In the genomic region with DNA sequence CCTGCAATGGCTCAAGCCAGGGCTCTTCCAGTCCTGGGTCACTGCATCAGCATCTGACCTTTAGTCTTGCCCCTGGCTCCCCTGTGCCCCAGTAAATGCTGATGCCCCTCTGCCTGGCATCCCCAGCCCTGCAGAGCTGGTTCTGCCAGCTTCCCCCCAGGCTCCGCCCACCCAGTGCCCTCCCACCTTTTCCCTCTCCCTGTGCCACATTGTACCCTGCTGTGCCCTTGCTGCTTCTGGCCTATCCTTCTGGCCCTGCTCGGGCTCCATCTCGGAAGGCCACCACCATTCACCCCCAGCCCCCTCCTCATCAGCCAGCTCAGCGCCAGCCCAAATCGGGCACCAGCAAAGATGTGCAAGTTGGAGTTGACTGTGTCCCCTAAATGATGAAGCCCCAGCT, we compare ENCODE assay signal across 12 cellular contexts. TPM values are rescaled to one million over a fixed set of nuclear protein-coding genes. Genes with fewer than 3 reads are reported as not detected.
A peak's percentile ranks its signal among the peaks of the same experiment; 100 is the strongest.
DNase-seq lines count a peak whose midpoint lies in the region; ATAC-seq and TF ChIP-seq lines count a peak whose summit lies in the region.
"Had no signal": no experiment of that assay in that cellular context is flagged by ENCODE, and none has a peak within 500 bp of the region (broad histone marks: within the 10 kb centered on the region; RNA-seq: fewer than 3 reads in every experiment).

No MANE protein-coding gene starts in this region.

- H3K4me1 Mint-ChIP-seq in activated T-cell treated with anti-CD3 and anti-CD28 coated beads, Interleukin-2, amount 50 U/mL, for 24 hours (ENCODE audit: low read depth), result peaks cover 18% of the 10 kb centered on the region

- no peaks in the 10 kb centered on the region for H3K9me2 ChIP-seq in MM.1S (replicated peaks; ENCODE audit: insufficient read depth, low read length)

- no peak overlapping the region for H3K4me3 ChIP-seq in gastroesophageal sphincter
- H3K4me3 ChIP-seq in ovary, result no peak overlapping the region
- H3K4me3 ChIP-seq in MM.1S (ENCODE audit: low read length), result no peak overlapping the region

- no peak overlapping the region for H3K27ac Mint-ChIP-seq in activated T-cell treated with anti-CD3 and anti-CD28 coated beads, Interleukin-2, amount 50 U/mL, for 24 hours

- H3K27ac ChIP-seq in gastroesophageal sphincter, result peak overlapping the region; percentile 73 to 81 (median 75)
- H3K27ac ChIP-seq in ovary, result peak overlapping the region; percentile 76 to 84
- H3K27ac ChIP-seq in MM.1S (ENCODE audit: low read length), result no peak overlapping the region

- no peak overlapping the region for H3K9ac ChIP-seq in MM.1S (ENCODE audit: low read length)

- TF ChIP-seq POLR2A in gastroesophageal sphincter (IDR thresholded peaks at IDR 0.05) (no peak), ovary (IDR thresholded peaks at IDR 0.05) (no peak)

- no peak overlapping the region for H3K4me3 Mint-ChIP-seq in activated T-cell treated with anti-CD3 and anti-CD28 coated beads, Interleukin-2, amount 50 U/mL, for 24 hours
- H3K4me3 Mint-ChIP-seq: CD14-positive monocyte had no signal

- ATAC-seq in gastroesophageal sphincter (no peak), HG02884 (IDR thresholded peaks at IDR 0.05; ENCODE audit: unreplicated experiment) (no peak)

- H3K9me3 Mint-ChIP-seq in activated T-cell treated with anti-CD3 and anti-CD28 coated beads, Interleukin-2, amount 50 U/mL, for 24 hours, result no peaks in the 10 kb centered on the region

- intact Hi-C loops in ovary (cut with DNase I), result no loop called here

- no peaks in the 10 kb centered on the region for H3K79me2 ChIP-seq in MM.1S (ENCODE audit: low read length)

- H3K36me3 ChIP-seq in gastroesophageal sphincter (no peaks in the 10 kb centered on the region), ovary (no peaks in the 10 kb centered on the region), MM.1S (replicated peaks; ENCODE audit: insufficient read depth, low read length) (no peaks in the 10 kb centered on the region)

- TF ChIP-seq CTCF in gastroesophageal sphincter (IDR thresholded peaks at IDR 0.05) (no peak), ovary (IDR thresholded peaks at IDR 0.05) (no peak), MM.1S (IDR thresholded peaks at IDR 0.05; ENCODE audit: low read length) (no peak)

- no peaks in the 10 kb centered on the region for H3K9me3 ChIP-seq in gastroesophageal sphincter
- H3K9me3 ChIP-seq in ovary, result no peaks in the 10 kb centered on the region
- no peaks in the 10 kb centered on the region for H3K9me3 ChIP-seq in MM.1S (replicated peaks; ENCODE audit: insufficient read depth, low read length)

- no peaks in the 10 kb centered on the region for H3K36me3 Mint-ChIP-seq in activated T-cell treated with anti-CD3 and anti-CD28 coated beads, Interleukin-2, amount 50 U/mL, for 24 hours (ENCODE audit: low read depth)
- H3K36me3 Mint-ChIP-seq: CD14-positive monocyte had no signal

- H4K20me1 ChIP-seq in MM.1S (ENCODE audit: insufficient read depth, low read length), result no peaks in the 10 kb centered on the region

- no peak overlapping the region for H3K4me2 ChIP-seq in MM.1S (ENCODE audit: low read depth, low read length)

- H3K27me3 Mint-ChIP-seq in activated T-cell treated with anti-CD3 and anti-CD28 coated beads, Interleukin-2, amount 50 U/mL, for 24 hours, result no peaks in the 10 kb centered on the region

- no peaks in the 10 kb centered on the region for H3K27me3 ChIP-seq in gastroesophageal sphincter
- H3K27me3 ChIP-seq in ovary, result no peaks in the 10 kb centered on the region
- peaks cover 10% of the 10 kb centered on the region; the same call in 1 of the 2 replicates for H3K27me3 ChIP-seq in MM.1S (replicated peaks; ENCODE audit: insufficient read depth, low read length)

- H2AFZ ChIP-seq in MM.1S (ENCODE audit: low read length), result no peak overlapping the region

- 92 to 100% methylated on average over 2 to 3 of the region's 5 CpGs for WGBS in gastroesophageal sphincter (ENCODE audit: low coverage in 1 of 2), 2 donors
- 79 to 94% (median 87%) methylated on average over 5 of the region's 5 CpGs for WGBS in ovary, 3 donors

- H3K4me1 ChIP-seq in gastroesophageal sphincter (peaks cover 0 to 56% (median 35%) of the 10 kb centered on the region in 3 donors), ovary (ENCODE audit: insufficient read depth) (peaks cover 27% of the 10 kb centered on the region), MM.1S (ENCODE audit: low read length) (no peaks in the 10 kb centered on the region)

- no peaks in the 10 kb centered on the region for H3F3A ChIP-seq in MM.1S (ENCODE audit: insufficient read depth, low read length)

- TF ChIP-seq EP300 in gastroesophageal sphincter (IDR thresholded peaks at IDR 0.05), result no peak
- no peak for TF ChIP-seq EP300 in ovary (IDR thresholded peaks at IDR 0.05)

- DNase-seq in A172 (ENCODE audit: low spot score), result peak; percentile 18
- DNase-seq in NCI-H510A (lab: John Stamatoyannopoulos, UW), result peak; percentile 30
- peak in 3 of 5 donors; percentile 29 to 50 (median 47) for DNase-seq in ovary
- DNase-seq in NCI-H187 (lab: John Stamatoyannopoulos, UW), result no peak
- DNase-seq in activated T-cell treated with anti-CD3 and anti-CD28 coated beads, Interleukin-2, amount 50 U/mL, for 24 hours, result no peak
- DNase-seq in MM.1S, result no peak
- DNase-seq: NCI-H774, T-helper 2 cell had no signal

RNA-seq across cellular contexts. Expression of a gene that starts 7.4 kb away (rescaled TPM):
- total RNA-seq in A172 (2014; rRNA removed; shearing (Covaris generic)), result 15.2 and 18.3 TPM in 2 replicates
- total RNA-seq in gastroesophageal sphincter (1 to 10 TPM; 4.1 to 9.4 (median 7.7) TPM), ovary (10 to 100 TPM in 5 of 7 donors, 1 to 10 TPM in 2; 3.0 to 82.2 (median 23.7) TPM)
- 10 to 100 TPM in 1 of 2 donors, 1 to 10 TPM in 1; 7.0 to 13.2 TPM for polyA plus RNA-seq in ovary

RNA-seq across cellular contexts. Expression of a gene that starts 28.4 kb away (rescaled TPM):
- not detected in 2 replicates for total RNA-seq in A172 (2014; rRNA removed; shearing (Covaris generic))
- total RNA-seq in gastroesophageal sphincter, result not detected
- total RNA-seq in ovary, result 1 to 10 TPM in 4 of 7 donors, under 1 TPM in 1, not detected in 2; 0.55 to 1.8 (median 1.6) TPM
- polyA plus RNA-seq in ovary, result not detected
- total RNA-seq: mononuclear cell had no signal
- polyA plus RNA-seq: CD14-positive monocyte had no signal

RNA-seq across cellular contexts. Expression of a gene that starts 40.0 kb away (rescaled TPM):
- not detected in 2 replicates for total RNA-seq in A172 (2014; rRNA removed; shearing (Covaris generic))
- total RNA-seq in gastroesophageal sphincter (under 1 TPM in 1 of 4 donors, not detected in 3; 0.62 TPM), ovary (under 1 TPM in 1 of 7 donors, not detected in 6; 0.83 TPM)
- not detected for polyA plus RNA-seq in ovary
- total RNA-seq: mononuclear cell had no signal
- polyA plus RNA-seq: CD14-positive monocyte had no signal

RNA-seq across cellular contexts. Expression of a gene that starts 53.8 kb away (rescaled TPM):
- total RNA-seq in A172 (2014; rRNA removed; shearing (Covaris generic)), result 0.05 TPM in 1 of 2 replicates, not detected in the other
- 10 to 100 TPM in 2 of 4 donors, 1 to 10 TPM in 2; 4.0 to 11.8 (median 8.7) TPM for total RNA-seq in gastroesophageal sphincter
- total RNA-seq in ovary, result 10 to 100 TPM in 4 of 7 donors, 1 to 10 TPM in 3; 4.3 to 18.7 (median 10.6) TPM
- 1 to 10 TPM; 3.1 to 4.8 TPM for polyA plus RNA-seq in ovary

Comparison
In these comparisons a context has a peak if more than half of its experiments do, and no peak if none do; other contexts are left out.
1. DNase-seq: peak in A172 (single experiment), NCI-H510A (single experiment) and ovary (3 of 5); none in NCI-H187 (0 of 2), activated T-cell treated with anti-CD3 and anti-CD28 coated beads, Interleukin-2, amount 50 U/mL, for 24 hours (single experiment) and MM.1S (single experiment).